In genomic region chr11:59615637-59616395, GRCh38 we compare ENCODE assay signal across 8 cellular contexts. TPM values are rescaled to one million over a fixed set of nuclear protein-coding genes. Genes with fewer than 3 reads are reported as not detected.
A peak's percentile ranks its signal among the peaks of the same experiment; 100 is the strongest.
DNase-seq lines count a peak whose midpoint lies in the region; ATAC-seq and TF ChIP-seq lines count a peak whose summit lies in the region.

TSS of gene OSBP (minus strand) at chr11:59615774. CDS start at chr11:59615664, 110 bp downstream.

- no peaks in the 10 kb centered on the region for H3K9me3 Mint-ChIP-seq in type B pancreatic cell

- peaks cover 28% of the 10 kb centered on the region for H3K4me1 Mint-ChIP-seq in type B pancreatic cell (ENCODE audit: unreplicated experiment)

- no peaks in the 10 kb centered on the region for H3K27me3 ChIP-seq in heart left ventricle

- no peaks in the 10 kb centered on the region for H3K27me3 Mint-ChIP-seq in type B pancreatic cell

- intact Hi-C loops in T-helper 1 cell treated with Interleukin-12 subunit alpha and Interleukin-12 subunit beta and Interleukin-4 antibody, amounts not matched to agents 30 ng/mL and 1 ng/mL, for 36 hours (cut with micrococcal nuclease), result loop anchor here (1.0 to 10.0 kb wide), 15 partner anchors 50 to 1949 kb away; partner anchors contain the start of genes FAM111A, FAM111B, MED19 and MRPL16
- intact Hi-C loops in heart left ventricle (cut with DNase I), result loop anchor here in 6 of 10 donors (2.0 to 10.0 kb wide), 8 partner anchors 49 to 79 kb away; partner anchors contain the start of gene PATL1 (in 5 of the 6)

- in situ Hi-C loops in GM13976 (cut with MboI; ENCODE audit: low sequenced_read_pairs, unreplicated experiment), result no loop called here

- peak within 1 kb of the TSS; percentile 96 for H3K4me3 Mint-ChIP-seq in type B pancreatic cell

- peak; percentile 88 for ATAC-seq in HG02870 (IDR thresholded peaks at IDR 0.05; ENCODE audit: unreplicated experiment)
- ATAC-seq in heart left ventricle, result peak; percentile 93 to 96 (median 94)

- WGBS in heart left ventricle, 4 donors, result 0% methylated on average over 21 to 55 of the region's 55 CpGs

- H3K36me3 Mint-ChIP-seq in type B pancreatic cell, result peaks cover 3% of the 10 kb centered on the region

- H3K9me3 ChIP-seq in heart left ventricle, result no peaks in the 10 kb centered on the region

- TF ChIP-seq CTCF in GM13976 (IDR thresholded peaks at IDR 0.05; ENCODE audit: borderline replicate concordance, control extremely low read depth, extremely low read depth, insufficient read depth, missing control alignments) (no peak), heart left ventricle (IDR thresholded peaks at IDR 0.05) (peak in 3 of 12 donors; percentile 2 to 20 (median 5)), type B pancreatic cell (conservative IDR thresholded peaks at IDR 0.05) (peak; percentile 4)

- peaks cover 0 to 46% (median 39%) of the 10 kb centered on the region in 12 donors for H3K4me1 ChIP-seq in heart left ventricle

- peak within 1 kb of the TSS; percentile 82 to 92 (median 86) for H3K4me3 ChIP-seq in heart left ventricle

- peak in 1 of 2 donors; percentile 80 for TF ChIP-seq POLR2A in heart left ventricle (IDR thresholded peaks at IDR 0.05)

- H3K36me3 ChIP-seq in heart left ventricle, result peaks cover 0 to under 1% (median 0%) of the 10 kb centered on the region in 9 donors

- DNase-seq in GM13976 (ENCODE audit: low spot score) (peak; percentile 96), NCI-H146 treated with DMSO at 0.1 percent for 48 hours (lab: John Stamatoyannopoulos, UW; ENCODE audit: unreplicated experiment) (peak; percentile 100), amniotic epithelial cell (ENCODE audit: low read depth) (peak; percentile 100), heart left ventricle (peak; percentile 97 to 100 (median 100)), pons (ENCODE audit: low spot score) (peak; percentile 100), type B pancreatic cell (ENCODE audit: extremely low spot score, unreplicated experiment) (peak; percentile 97)

- H3K27ac ChIP-seq in heart left ventricle, result peak within 1 kb of the TSS; percentile 87 to 95 (median 92)

- H3K27ac Mint-ChIP-seq in type B pancreatic cell, result peak within 1 kb of the TSS; percentile 93

RNA-seq across cellular contexts. Expression of gene OSBP, which starts in this region (rescaled TPM):
- 39.8 and 45.7 TPM in 2 replicates for total RNA-seq in T-helper 1 cell treated with Interleukin-12 subunit alpha and Interleukin-12 subunit beta and Interleukin-4 antibody, amounts not matched to agents 30 ng/mL and 1 ng/mL, for 36 hours
- 10 to 100 TPM; 23.4 to 48.3 (median 33.1) TPM for total RNA-seq in heart left ventricle
- 10 to 100 TPM; 12.0 to 22.2 TPM for polyA plus RNA-seq in heart left ventricle
- 42.4 and 44.5 TPM in 2 replicates for total RNA-seq in type B pancreatic cell (ENCODE audit: low replicate concordance)

Comparison
In these comparisons a context has a peak if more than half of its experiments do, and no peak if none do; other contexts are left out.
1. Peak in every context shown above with its lines: DNase-seq, ATAC-seq, H3K4me3 ChIP-seq and H3K27ac ChIP-seq.